ENCODE assay signal across 7 cellular contexts in the genomic region with DNA sequence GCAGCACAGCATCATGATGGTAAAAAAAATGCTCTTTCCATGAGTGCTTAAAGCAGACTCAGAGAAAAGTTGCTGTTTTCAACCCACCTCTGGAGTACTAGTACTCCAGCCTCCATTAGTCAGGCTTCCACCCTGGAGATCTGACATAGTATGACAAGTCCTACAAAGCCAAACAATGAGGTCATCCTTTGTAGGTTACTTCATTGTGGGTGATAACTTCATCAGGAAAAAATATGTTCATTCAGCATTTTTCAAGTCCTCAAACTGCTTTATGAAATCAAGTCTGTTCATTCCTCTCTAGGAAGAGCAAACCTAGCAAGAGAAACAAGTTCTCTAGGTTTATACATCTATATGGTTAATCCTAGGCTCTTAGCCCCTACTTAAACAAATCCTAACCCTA. TPM values are rescaled to one million over a fixed set of nuclear protein-coding genes. Genes with fewer than 3 reads are reported as not detected.
DNase-seq lines count a peak whose midpoint lies in the region; ATAC-seq, FAIRE-seq and TF ChIP-seq lines count a peak whose summit lies in the region.
"Not testable (repeated sequence)": the region's sequence is repeated elsewhere in the genome, so short reads cannot be mapped to it uniquely, and the experiment has no call there.

No MANE protein-coding gene starts in this region.

- dilution Hi-C loops in mammary epithelial cell (cut with HindIII; ENCODE audit: low sequenced_read_pairs), result not testable (repeated sequence)

- intact Hi-C loops in mammary epithelial cell (cut with micrococcal nuclease), result not testable (repeated sequence)

- not testable (repeated sequence) for FAIRE-seq in RCC 7860 (lab: Jason Lieb, UNC)

- not testable (repeated sequence) for TF ChIP-seq CTCF in mammary epithelial cell (conservative IDR thresholded peaks at IDR 0.05 in 1 of 2, IDR thresholded peaks at IDR 0.05 in 1 of 2; ENCODE audit: extremely low read depth in 1 of 2, insufficient read depth in 1 of 2, low read depth in 1 of 2, low read length in 2 of 2); fibroblast of lung (conservative IDR thresholded peaks at IDR 0.05 in 1 of 2, IDR thresholded peaks at IDR 0.05 in 1 of 2; ENCODE audit: low read depth in 1 of 2, low read length in 2 of 2); smooth muscle cell (IDR thresholded peaks at IDR 0.05; ENCODE audit: borderline replicate concordance, insufficient read depth, poor library complexity, severe bottlenecking)

- peak; percentile 46 to 57 for ATAC-seq in activated naive CD4-positive, alpha-beta T cell treated with anti-CD3 and anti-CD28 coated beads, Interleukin-2, amount 50 U/mL, for 72 hours

- H3K4me3 ChIP-seq in mammary epithelial cell (replicated peaks in 1 of 3; ENCODE audit: insufficient read depth in 1 of 3, low read depth in 2 of 3, low read length in 3 of 3); fibroblast of lung (replicated peaks in 1 of 4; ENCODE audit: control extremely low read depth in 1 of 4, insufficient read depth in 1 of 4, low read depth in 3 of 4, low read length in 4 of 4); smooth muscle cell: not testable (repeated sequence)

- CTCF ChIA-PET in mammary epithelial cell (lab: Charles Lee; ENCODE audit: low non-redundant PET), result not testable (repeated sequence)

- H3K36me3 ChIP-seq in mammary epithelial cell (ENCODE audit: insufficient read depth, low read length); fibroblast of lung (ENCODE audit: control insufficient read depth, insufficient read depth, low read length); smooth muscle cell (ENCODE audit: low read depth): not testable (repeated sequence)

- H3K4me2 ChIP-seq in mammary epithelial cell (ENCODE audit: insufficient read depth, low read depth, low read length); fibroblast of lung (ENCODE audit: extremely low read depth, insufficient read depth, low read length); smooth muscle cell: not testable (repeated sequence)

- DNase-seq in ELR (ENCODE audit: low read depth) (peak; percentile 39), RCC 7860 (ENCODE audit: low spot score) (peak; percentile 14), mammary epithelial cell (peak; percentile 8), fibroblast of lung (ENCODE audit: low read depth in 2 of 2) (peak; percentile 35 to 53), islet precursor cell (peak; percentile 4)
- DNase-seq in activated naive CD4-positive, alpha-beta T cell treated with anti-CD3 and anti-CD28 coated beads, Interleukin-2, amount 50 U/mL, for 72 hours (ENCODE audit: low spot score in 2 of 2); smooth muscle cell (lab: John Stamatoyannopoulos, UW; ENCODE audit: unreplicated experiment): not testable (repeated sequence)

- not testable (repeated sequence) for H3K4me1 ChIP-seq in mammary epithelial cell (ENCODE audit: insufficient read depth, low read length); fibroblast of lung (ENCODE audit: control insufficient read depth, extremely low read depth, insufficient read depth, low read length); smooth muscle cell (ENCODE audit: low read depth)

- H3K27ac ChIP-seq in mammary epithelial cell (ENCODE audit: insufficient read depth, low read depth, low read length); fibroblast of lung (ENCODE audit: insufficient read depth, low read length): not testable (repeated sequence)
- H3K27ac ChIP-seq in smooth muscle cell (ENCODE audit: low read depth), result peak overlapping the region; percentile 55

- not testable (repeated sequence) for H3K27me3 ChIP-seq in mammary epithelial cell (ENCODE audit: insufficient read depth, low read length); fibroblast of lung (ENCODE audit: control insufficient read depth, insufficient read depth, low read length); smooth muscle cell (ENCODE audit: low read depth)

- H2AFZ ChIP-seq in mammary epithelial cell (ENCODE audit: low read depth, low read length); fibroblast of lung (ENCODE audit: low read length); smooth muscle cell (ENCODE audit: low read depth): not testable (repeated sequence)

- BruUV-seq in mammary epithelial cell (replicated peaks; lab: Mats Ljungman, UMichigan), result not testable (repeated sequence)

- H3K27ac Mint-ChIP-seq in activated naive CD4-positive, alpha-beta T cell treated with anti-CD3 and anti-CD28 coated beads, Interleukin-2, amount 50 U/mL, for 72 hours, result not testable (repeated sequence)

- H3F3A ChIP-seq in smooth muscle cell (ENCODE audit: low read depth), result not testable (repeated sequence)

- H3K9me3 ChIP-seq in mammary epithelial cell (replicated peaks; ENCODE audit: insufficient read depth, low read length); fibroblast of lung (ENCODE audit: control insufficient read depth, insufficient read depth, low read depth, low read length); smooth muscle cell (replicated peaks; ENCODE audit: low read depth): not testable (repeated sequence)

- H4K20me1 ChIP-seq in mammary epithelial cell (ENCODE audit: insufficient read depth, low read length); fibroblast of lung (ENCODE audit: control insufficient read depth, extremely low read depth, insufficient read depth, low read length); smooth muscle cell (ENCODE audit: low read depth): not testable (repeated sequence)

- in situ Hi-C loops in mammary epithelial cell (cut with MboI; ENCODE audit: low sequenced_read_pairs in 2 of 2), result not testable (repeated sequence)

- not testable (repeated sequence) for H3K36me3 Mint-ChIP-seq in activated naive CD4-positive, alpha-beta T cell treated with anti-CD3 and anti-CD28 coated beads, Interleukin-2, amount 50 U/mL, for 72 hours

- H3K9ac ChIP-seq in mammary epithelial cell (ENCODE audit: insufficient read depth, low read length); fibroblast of lung (ENCODE audit: insufficient read depth, low read length): not testable (repeated sequence)
- peak overlapping the region; percentile 9 for H3K9ac ChIP-seq in smooth muscle cell (ENCODE audit: low read depth)

- H3K79me2 ChIP-seq in mammary epithelial cell (ENCODE audit: insufficient read depth, low read length); fibroblast of lung (ENCODE audit: control insufficient read depth, insufficient read depth, low read length); smooth muscle cell (ENCODE audit: low read depth): not testable (repeated sequence)

- not testable (repeated sequence) for H3K9me3 Mint-ChIP-seq in activated naive CD4-positive, alpha-beta T cell treated with anti-CD3 and anti-CD28 coated beads, Interleukin-2, amount 50 U/mL, for 72 hours

RNA-seq across cellular contexts. Expression of a gene that starts 27.4 kb away (rescaled TPM):
- 10 to 100 TPM; 64.6 to 72.3 TPM for total RNA-seq in activated naive CD4-positive, alpha-beta T cell treated with anti-CD3 and anti-CD28 coated beads, Interleukin-2, amount 50 U/mL, for 72 hours
- total RNA-seq in mammary epithelial cell (10 to 100 TPM; 30.7 to 34.1 TPM), fibroblast of lung (34.7 and 35.4 TPM in 2 replicates), smooth muscle cell (30.6 and 31.4 TPM in 2 replicates)
- polyA plus RNA-seq in mammary epithelial cell (47.0 TPM), fibroblast of lung (56.1 and 59.6 TPM in 2 replicates), smooth muscle cell (25.0 and 30.8 TPM in 2 replicates)
- polyA minus RNA-seq in mammary epithelial cell (29.5 TPM), fibroblast of lung (ENCODE audit: low replicate concordance) (14.8 and 25.7 TPM in 2 replicates)
- 34.1 and 37.8 TPM in 2 replicates for polyA plus RNA-seq in fibroblast of lung (2012)
